In the genomic region with DNA sequence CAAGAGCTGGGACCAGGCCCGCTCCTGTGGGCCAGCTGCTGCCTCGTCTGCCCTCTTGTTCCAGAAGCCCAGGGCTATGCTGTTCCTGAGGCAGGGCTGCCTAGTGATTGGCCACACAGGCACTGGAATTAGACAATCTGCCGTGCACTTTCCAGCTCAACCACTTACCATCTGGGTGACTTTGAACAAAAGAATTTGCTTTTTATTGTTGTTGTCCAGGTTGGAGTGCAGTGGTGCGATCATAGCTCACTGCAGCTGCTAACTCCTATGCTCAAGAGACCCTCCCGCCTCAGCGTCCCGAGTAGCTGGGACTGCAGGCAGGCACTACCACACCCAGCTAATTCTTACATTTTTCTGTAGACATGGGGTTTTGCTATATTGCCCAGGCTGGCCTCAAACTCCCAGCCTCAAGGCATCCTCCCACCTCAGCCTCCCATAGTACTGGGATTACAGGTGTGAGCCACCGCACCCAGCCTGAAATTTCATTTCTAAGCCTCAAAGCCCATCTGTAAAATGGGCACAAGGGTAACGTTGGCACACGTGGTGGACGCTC, we compare ENCODE assay signal across 8 cellular contexts. TPM values are rescaled to one million over a fixed set of nuclear protein-coding genes. Genes with fewer than 3 reads are reported as not detected.
DNase-seq lines count a peak whose midpoint lies in the region; ATAC-seq and TF ChIP-seq lines count a peak whose summit lies in the region.

No MANE protein-coding gene starts in this region.

- H3K79me2 ChIP-seq in PC-9 (ENCODE audit: low read depth): peaks cover 29% of the 10 kb centered on the region

- intact Hi-C loops in PC-9 (cut with micrococcal nuclease; ENCODE audit: unreplicated experiment) (loop anchor here (2.0 to 5.0 kb wide), 2 partner anchors 34 to 129 kb away; no protein-coding TSS in a partner anchor), prostate gland (cut with DNase I) (loop anchor here (5.0 kb wide), 1 partner anchor 36 kb away; no protein-coding TSS in a partner anchor)

- peak overlapping the region; percentile 90 for H3K27ac Mint-ChIP-seq in activated T-cell treated with anti-CD3 and anti-CD28 coated beads, Interleukin-2, amount 50 U/mL, for 24 hours
- peak overlapping the region; percentile 93 for H3K27ac Mint-ChIP-seq in stimulated activated memory B cell treated with anti-CD40 and anti-IgM and Interleukin-4, amounts not matched to agents 10 μg/mL and 1 μg/mL and 100 μg/mL, for 72 hours

- H3K27me3 Mint-ChIP-seq in activated T-cell treated with anti-CD3 and anti-CD28 coated beads, Interleukin-2, amount 50 U/mL, for 24 hours: peaks cover 58% of the 10 kb centered on the region
- no peaks in the 10 kb centered on the region for H3K27me3 Mint-ChIP-seq in stimulated activated memory B cell treated with anti-CD40 and anti-IgM and Interleukin-4, amounts not matched to agents 10 μg/mL and 1 μg/mL and 100 μg/mL, for 72 hours

- no peak for ATAC-seq in stimulated activated memory B cell treated with anti-CD40 and anti-IgM and Interleukin-4, amounts not matched to agents 10 μg/mL and 1 μg/mL and 100 μg/mL, for 72 hours
- no peak for ATAC-seq in HG03469 (IDR thresholded peaks at IDR 0.05; ENCODE audit: unreplicated experiment)

- H3F3A ChIP-seq in PC-9 (ENCODE audit: insufficient read depth, low read depth): peaks cover 36% of the 10 kb centered on the region

- no peak overlapping the region for H3K27ac ChIP-seq in PC-9
- H3K27ac ChIP-seq in prostate gland: no peak overlapping the region

- H3K4me3 ChIP-seq in PC-9: no peak overlapping the region
- no peak overlapping the region for H3K4me3 ChIP-seq in epithelial cell of proximal tubule (ENCODE audit: low read depth, low read length)
- H3K4me3 ChIP-seq in prostate gland: no peak overlapping the region

- peaks cover 37% of the 10 kb centered on the region for H3K4me1 ChIP-seq in PC-9 (replicated peaks; ENCODE audit: insufficient read depth)
- peaks cover 7% of the 10 kb centered on the region for H3K4me1 ChIP-seq in prostate gland (replicated peaks)

- H3K9me3 Mint-ChIP-seq in activated T-cell treated with anti-CD3 and anti-CD28 coated beads, Interleukin-2, amount 50 U/mL, for 24 hours: no peaks in the 10 kb centered on the region
- no peaks in the 10 kb centered on the region for H3K9me3 Mint-ChIP-seq in stimulated activated memory B cell treated with anti-CD40 and anti-IgM and Interleukin-4, amounts not matched to agents 10 μg/mL and 1 μg/mL and 100 μg/mL, for 72 hours

- H3K27me3 ChIP-seq in PC-9 (ENCODE audit: insufficient read depth, low read depth) (no peaks in the 10 kb centered on the region), prostate gland (replicated peaks; ENCODE audit: insufficient read depth) (no peaks in the 10 kb centered on the region)

- no peak overlapping the region for H2AFZ ChIP-seq in PC-9

- H3K9me3 ChIP-seq in PC-9 (ENCODE audit: insufficient read depth, low read depth) (no peaks in the 10 kb centered on the region), prostate gland (no peaks in the 10 kb centered on the region)

- peaks cover 4% of the 10 kb centered on the region for H4K20me1 ChIP-seq in PC-9 (ENCODE audit: insufficient read depth)

- H3K36me3 ChIP-seq in PC-9 (ENCODE audit: low read depth) (no peaks in the 10 kb centered on the region), prostate gland (no peaks in the 10 kb centered on the region)

- POLR2A ChIA-PET in PC-9 (lab: Charles Lee; ENCODE audit: unreplicated experiment): no interaction called here

- H3K36me3 Mint-ChIP-seq in activated T-cell treated with anti-CD3 and anti-CD28 coated beads, Interleukin-2, amount 50 U/mL, for 24 hours (ENCODE audit: low read depth): peaks cover 4% of the 10 kb centered on the region
- H3K36me3 Mint-ChIP-seq in stimulated activated memory B cell treated with anti-CD40 and anti-IgM and Interleukin-4, amounts not matched to agents 10 μg/mL and 1 μg/mL and 100 μg/mL, for 72 hours: peaks cover 24% of the 10 kb centered on the region

- no peak for TF ChIP-seq POLR2A in prostate gland (IDR thresholded peaks at IDR 0.05)

- no peak for TF ChIP-seq CTCF in PC-9 (conservative IDR thresholded peaks at IDR 0.05)
- TF ChIP-seq CTCF in epithelial cell of proximal tubule (conservative IDR thresholded peaks at IDR 0.05; ENCODE audit: low read depth, low read length): no peak
- no peak for TF ChIP-seq CTCF in prostate gland (IDR thresholded peaks at IDR 0.05)

- peaks cover 69% of the 10 kb centered on the region for H3K4me1 Mint-ChIP-seq in activated T-cell treated with anti-CD3 and anti-CD28 coated beads, Interleukin-2, amount 50 U/mL, for 24 hours (ENCODE audit: low read depth)
- H3K4me1 Mint-ChIP-seq in stimulated activated memory B cell treated with anti-CD40 and anti-IgM and Interleukin-4, amounts not matched to agents 10 μg/mL and 1 μg/mL and 100 μg/mL, for 72 hours: peaks cover 63% of the 10 kb centered on the region

- no peaks in the 10 kb centered on the region for H3K9me2 ChIP-seq in PC-9 (ENCODE audit: insufficient read depth)

- H3K4me2 ChIP-seq in PC-9: peak overlapping the region; percentile 28

- no peak for DNase-seq in activated T-cell treated with anti-CD3 and anti-CD28 coated beads, Interleukin-2, amount 50 U/mL, for 24 hours
- no peak for DNase-seq in activated T-cell treated with anti-CD3 and anti-CD28 coated beads, Interleukin-2, amount 50 U/mL, for 48 hours
- peak; percentile 70 to 92 for DNase-seq in PC-9
- DNase-seq in epithelial cell of proximal tubule (ENCODE audit: low read depth): peak; percentile 92
- no peak for DNase-seq in prostate gland (ENCODE audit: low spot score)
- DNase-seq in SK-N-DZ (ENCODE audit: low spot score): no peak

- WGBS in prostate gland: 60% methylated on average over 11 of the region's 11 CpGs

- CTCF ChIA-PET in PC-9 (lab: Charles Lee): no interaction called here

- no TSS peak for BruUV-seq in PC-9 (replicated peaks; lab: Mats Ljungman, UMichigan)

- H3K4me3 Mint-ChIP-seq in activated T-cell treated with anti-CD3 and anti-CD28 coated beads, Interleukin-2, amount 50 U/mL, for 24 hours: peak overlapping the region; percentile 83
- peak overlapping the region; percentile 94 for H3K4me3 Mint-ChIP-seq in stimulated activated memory B cell treated with anti-CD40 and anti-IgM and Interleukin-4, amounts not matched to agents 10 μg/mL and 1 μg/mL and 100 μg/mL, for 72 hours

RNA-seq across cellular contexts. Expression of a gene that starts 1.2 kb away (rescaled TPM):
- 48.1 and 57.9 TPM in 2 replicates for total RNA-seq in PC-9 (2021)
- 23.5 and 38.0 TPM in 2 replicates for total RNA-seq in epithelial cell of proximal tubule
- 10 to 100 TPM; 32.3 to 44.2 TPM for total RNA-seq in prostate gland
- not detected in 2 replicates for polyA plus RNA-seq in SK-N-DZ (2014; cell fraction: cytosol; rRNA removed)
- not detected in 2 replicates for polyA plus RNA-seq in SK-N-DZ (2014; cell fraction: nucleus; rRNA removed)

Comparison
In these comparisons a context has a peak if more than half of its experiments do, and no peak if none do; other contexts are left out.
1. DNase-seq: peak in PC-9 (2 of 2) and epithelial cell of proximal tubule (single experiment); none in activated T-cell treated with anti-CD3 and anti-CD28 coated beads, Interleukin-2, amount 50 U/mL, for 24 hours (single experiment), activated T-cell treated with anti-CD3 and anti-CD28 coated beads, Interleukin-2, amount 50 U/mL, for 48 hours (0 of 2), prostate gland (single experiment) and SK-N-DZ (single experiment).